In genomic region chr19:31439270-31439573, GRCh38 we compare ENCODE assay signal across 35 cellular contexts.
"Had no signal": no experiment of that assay in that cellular context is flagged by ENCODE, and none has a peak within 500 bp of the region (broad histone marks: within the 10 kb centered on the region; RNA-seq: fewer than 3 reads in every experiment).

No MANE protein-coding gene starts in this region.

- H3K4me1 Mint-ChIP-seq: activated B cell treated with CpG ODN at 0.5 μM for 24 hours; activated naive CD8-positive, alpha-beta T cell treated with anti-CD3 and anti-CD28 coated beads for 36 hours; activated T-helper 17 cell treated with anti-CD3 and anti-CD28 coated beads, Interleukin-2, amount 50 U/mL, for 72 hours; central memory CD8-positive, alpha-beta T cell had no signal

- H3K27ac Mint-ChIP-seq: activated B cell treated with CpG ODN at 0.5 μM for 24 hours; activated CD4-positive, alpha-beta memory T cell treated with anti-CD3 and anti-CD28 coated beads for 36 hours; activated CD8-positive, alpha-beta T cell treated with anti-CD3 and anti-CD28 coated beads for 36 hours; activated naive CD4-positive, alpha-beta T cell treated with anti-CD3 and anti-CD28 coated beads for 36 hours; activated naive CD4-positive, alpha-beta T cell treated with anti-CD3 and anti-CD28 coated beads, Interleukin-2, amount 50 U/mL, for 72 hours; activated naive CD8-positive, alpha-beta T cell treated with anti-CD3 and anti-CD28 coated beads for 36 hours; activated T-cell treated with anti-CD3 and anti-CD28 coated beads, Interleukin-2, amount 50 U/mL, for 72 hours; activated T-helper 1 cell treated with anti-CD3 and anti-CD28 coated beads, Interleukin-12 subunit alpha, Interleukin-12 subunit beta, Interleukin-2, Interleukin-4 antibody, amounts not matched to agents 30 ng/mL and 10 ng/mL and 1 ng/mL, durations not matched to agents 14 hours and 24 hours and 36 hours; activated T-helper 17 cell treated with anti-CD3 and anti-CD28 coated beads, Interleukin-2, amount 50 U/mL, for 72 hours; T-helper 1 cell treated with Interleukin-12 subunit alpha and Interleukin-12 subunit beta and Interleukin-4 antibody, amounts not matched to agents 30 μg/mL and 1 μg/mL, for 36 hours; T-helper 2 cell treated with Interferon-gamma antibody and Interleukin-4, amounts not matched to agents 5 μg/mL and 100 μg/mL, for 36 hours had no signal

- H3K36me3 ChIP-seq: adrenal gland, brain microvascular endothelial cell, breast epithelium had no signal

- H3K9me3 ChIP-seq: adrenal gland, body of pancreas had no signal

- H3K27me3 ChIP-seq: body of pancreas, brain microvascular endothelial cell had no signal

- H3K4me1 ChIP-seq: adrenal gland, body of pancreas, breast epithelium had no signal

- H3K4me3 Mint-ChIP-seq: activated B cell treated with CpG ODN at 0.5 μM for 24 hours; activated CD4-positive, alpha-beta memory T cell treated with anti-CD3 and anti-CD28 coated beads for 36 hours; activated CD8-positive, alpha-beta T cell treated with anti-CD3 and anti-CD28 coated beads for 36 hours; activated naive CD4-positive, alpha-beta T cell treated with anti-CD3 and anti-CD28 coated beads for 36 hours; activated naive CD8-positive, alpha-beta T cell treated with anti-CD3 and anti-CD28 coated beads for 36 hours; activated T-cell treated with anti-CD3 and anti-CD28 coated beads, Interleukin-2, amount 50 U/mL, for 4 hours; activated T-cell treated with anti-CD3 and anti-CD28 coated beads, Interleukin-2, amount 50 U/mL, for 72 hours; activated T-helper 1 cell treated with anti-CD3 and anti-CD28 coated beads, Interleukin-12 subunit alpha, Interleukin-12 subunit beta, Interleukin-2, Interleukin-4 antibody, amounts not matched to agents 30 ng/mL and 10 ng/mL and 1 ng/mL, durations not matched to agents 14 hours and 24 hours and 36 hours; activated T-helper 17 cell treated with anti-CD3 and anti-CD28 coated beads, Interleukin-2, amount 50 U/mL, for 72 hours; central memory CD8-positive, alpha-beta T cell; T-helper 1 cell treated with Interleukin-12 subunit alpha and Interleukin-12 subunit beta and Interleukin-4 antibody, amounts not matched to agents 30 μg/mL and 1 μg/mL, for 36 hours; T-helper 2 cell treated with Interferon-gamma antibody and Interleukin-4, amounts not matched to agents 5 μg/mL and 100 μg/mL, for 36 hours had no signal

- DNase-seq: activated B cell treated with CpG ODN at 0.5 μM for 24 hours; activated CD4-positive, alpha-beta memory T cell treated with anti-CD3 and anti-CD28 coated beads for 36 hours; activated CD4-positive, alpha-beta T cell treated with anti-CD3 and anti-CD28 coated beads for 48 hours; activated CD4-positive, alpha-beta T cell treated with anti-CD3 and anti-CD28 coated beads, Interleukin-2, amount 50 U/mL, for 1 hour; activated CD4-positive, alpha-beta T cell treated with anti-CD3 and anti-CD28 coated beads, Interleukin-2, amount 50 U/mL, for 4 hours; activated CD4-positive, CD25-positive, alpha-beta regulatory T cell treated with anti-CD3 and anti-CD28 coated beads, Interleukin-2, amount 50 U/mL, for 72 hours; activated CD8-positive, alpha-beta memory T cell treated with anti-CD3 and anti-CD28 coated beads, Interleukin-2, amount 50 U/mL, for 4 hours; activated CD8-positive, alpha-beta T cell treated with anti-CD3 and anti-CD28 coated beads for 36 hours; activated effector memory CD4-positive, alpha-beta T cell treated with anti-CD3 and anti-CD28 coated beads, Interleukin-2, amount 50 U/mL, for 16 hours; activated gamma-delta T cell treated with Interleukin-2 at 50 U/mL for 16 hours; activated naive CD4-positive, alpha-beta T cell; activated naive CD4-positive, alpha-beta T cell treated with anti-CD3 and anti-CD28 coated beads for 36 hours; activated naive CD4-positive, alpha-beta T cell treated with anti-CD3 and anti-CD28 coated beads, Interleukin-2, amount 50 U/mL, for 16 hours; activated naive CD8-positive, alpha-beta T cell treated with anti-CD3 and anti-CD28 coated beads for 36 hours; activated T-cell treated with anti-CD3 and anti-CD28 coated beads for 4 hours; activated T-cell treated with anti-CD3 and anti-CD28 coated beads, Interleukin-2, amount 50 U/mL, for 1 hour; activated T-cell treated with anti-CD3 and anti-CD28 coated beads, Interleukin-2, amount 50 U/mL, for 4 hours; activated T-cell treated with anti-CD3 and anti-CD28 coated beads, Interleukin-2, amount 50 U/mL, for 72 hours; adrenal gland; amniotic stem cell; aorta; body of pancreas; brain microvascular endothelial cell; cerebellar nuclear complex; T-helper 1 cell; T-helper 2 cell; T-helper 9 cell had no signal

- H3K4me3 ChIP-seq: adrenal gland, body of pancreas, breast epithelium had no signal

- H3K27ac ChIP-seq: adrenal gland, body of pancreas, brain microvascular endothelial cell, breast epithelium, VCaP had no signal

- H3K9me3 Mint-ChIP-seq: activated T-helper 1 cell treated with anti-CD3 and anti-CD28 coated beads, Interleukin-12 subunit alpha, Interleukin-12 subunit beta, Interleukin-2, Interleukin-4 antibody, amounts not matched to agents 30 ng/mL and 10 ng/mL and 1 ng/mL, durations not matched to agents 14 hours and 24 hours and 36 hours had no signal

- H3K36me3 Mint-ChIP-seq: activated CD4-positive, alpha-beta memory T cell treated with anti-CD3 and anti-CD28 coated beads for 36 hours; activated naive CD4-positive, alpha-beta T cell treated with anti-CD3 and anti-CD28 coated beads, Interleukin-2, amount 50 U/mL, for 72 hours; activated naive CD8-positive, alpha-beta T cell treated with anti-CD3 and anti-CD28 coated beads for 36 hours had no signal

- H3K27me3 Mint-ChIP-seq: activated B cell treated with CpG ODN at 0.5 μM for 24 hours had no signal
